ENCODE assay signal across 17 cellular contexts in genomic region chr7:36870625-36871354, GRCh38.
DNase-seq lines count a peak whose midpoint lies in the region; ATAC-seq and TF ChIP-seq lines count a peak whose summit lies in the region.
"Had no signal": no experiment of that assay in that cellular context is flagged by ENCODE, and none has a peak within 500 bp of the region (broad histone marks: within the 10 kb centered on the region; RNA-seq: fewer than 3 reads in every experiment).

No MANE protein-coding gene starts in this region.

- WGBS in ovary, 3 donors = 94 to 100% (median 100%) methylated on average over 1 of the region's 1 CpG

- no peak for TF ChIP-seq CTCF in VCaP (conservative IDR thresholded peaks at IDR 0.05)
- no peak for TF ChIP-seq CTCF in ovary (IDR thresholded peaks at IDR 0.05)

- TF ChIP-seq POLR2A in ovary (IDR thresholded peaks at IDR 0.05) (no peak), GM18505 (IDR thresholded peaks at IDR 0.05; ENCODE audit: borderline replicate concordance, extremely low read depth, insufficient read depth, insufficient read length) (no peak)

- intact Hi-C loops in activated naive CD4-positive, alpha-beta T cell treated with anti-CD3 and anti-CD28 coated beads for 36 hours (cut with micrococcal nuclease) = no loop called here
- intact Hi-C loops in ovary (cut with DNase I) = no loop called here

- peak overlapping the region; percentile 27 for H3K27ac Mint-ChIP-seq in T-helper 2 cell treated with Interferon-gamma antibody and Interleukin-4, amounts not matched to agents 5 μg/mL and 100 μg/mL, for 36 hours
- H3K27ac Mint-ChIP-seq in activated naive CD4-positive, alpha-beta T cell treated with anti-CD3 and anti-CD28 coated beads, Interleukin-2, amount 50 U/mL, for 72 hours = peak overlapping the region; percentile 21 to 37
- H3K27ac Mint-ChIP-seq in activated naive CD4-positive, alpha-beta T cell treated with anti-CD3 and anti-CD28 coated beads for 36 hours = no peak overlapping the region
- peak overlapping the region; percentile 17 to 82 for H3K27ac Mint-ChIP-seq in natural killer cell treated with Interleukin-12 subunit alpha and Interleukin-12 subunit beta and Interleukin-15 and Interleukin-18, amount 100 ng/mL, for 72 hours

- H3K9me3 ChIP-seq in ovary = no peaks in the 10 kb centered on the region
- H3K9me3 ChIP-seq: BLaER1 had no signal

- H3K27me3 ChIP-seq in ovary = no peaks in the 10 kb centered on the region
- H3K27me3 ChIP-seq: BLaER1 had no signal

- H3K4me1 Mint-ChIP-seq in T-helper 2 cell treated with Interferon-gamma antibody and Interleukin-4, amounts not matched to agents 5 μg/mL and 100 μg/mL, for 36 hours (ENCODE audit: low read depth) = peaks cover 30% of the 10 kb centered on the region
- no peaks in the 10 kb centered on the region for H3K4me1 Mint-ChIP-seq in activated naive CD4-positive, alpha-beta T cell treated with anti-CD3 and anti-CD28 coated beads for 36 hours (ENCODE audit: low read depth)
- H3K4me1 Mint-ChIP-seq in natural killer cell treated with Interleukin-12 subunit alpha and Interleukin-12 subunit beta and Interleukin-15 and Interleukin-18, amount 100 ng/mL, for 72 hours (ENCODE audit: low read depth in 2 of 2) = peaks cover 70 to 74% of the 10 kb centered on the region in 2 donors

- no peak for TF ChIP-seq EP300 in ovary (IDR thresholded peaks at IDR 0.05)

- DNase-seq in T-helper 2 cell treated with Interferon-gamma antibody and Interleukin-4, amounts not matched to agents 5 μg/mL and 100 μg/mL, for 36 hours (ENCODE audit: low spot score) = no peak
- no peak for DNase-seq in T-helper 2 cell
- DNase-seq in activated naive CD4-positive, alpha-beta T cell treated with anti-CD3 and anti-CD28 coated beads, Interleukin-2, amount 50 U/mL, for 72 hours (ENCODE audit: low spot score in 2 of 2) = no peak
- no peak for DNase-seq in activated naive CD4-positive, alpha-beta T cell treated with anti-CD3 and anti-CD28 coated beads for 36 hours
- no peak for DNase-seq in natural killer cell treated with Interleukin-12 subunit alpha and Interleukin-12 subunit beta and Interleukin-15 and Interleukin-18, amount 100 ng/mL, for 72 hours (ENCODE audit: low spot score)
- DNase-seq in ovary = no peak
- DNase-seq: 8988T, DMS79 treated with DMSO at 0.1 percent for 48 hours, GM23248, HCEC 1CT, NCI-H187, NCI-H345, NCI-H69 had no signal

- H3K36me3 ChIP-seq in ovary = no peaks in the 10 kb centered on the region

- no peak overlapping the region for H3K4me3 Mint-ChIP-seq in T-helper 2 cell treated with Interferon-gamma antibody and Interleukin-4, amounts not matched to agents 5 μg/mL and 100 μg/mL, for 36 hours
- H3K4me3 Mint-ChIP-seq in activated naive CD4-positive, alpha-beta T cell treated with anti-CD3 and anti-CD28 coated beads for 36 hours = no peak overlapping the region
- H3K4me3 Mint-ChIP-seq in natural killer cell treated with Interleukin-12 subunit alpha and Interleukin-12 subunit beta and Interleukin-15 and Interleukin-18, amount 100 ng/mL, for 72 hours = peak overlapping the region; percentile 35

- CTCF ChIA-PET in activated naive CD4-positive, alpha-beta T cell treated with anti-CD3 and anti-CD28 coated beads for 36 hours (lab: Charles Lee) = interaction anchor here (0.6 kb wide), 1 partner anchor 639 kb away, joined by 3 read pairs; no protein-coding TSS in a partner anchor

- H3K4me1 ChIP-seq in ovary (ENCODE audit: insufficient read depth) = no peaks in the 10 kb centered on the region
- H3K4me1 ChIP-seq: BLaER1 had no signal

- ATAC-seq in activated naive CD4-positive, alpha-beta T cell treated with anti-CD3 and anti-CD28 coated beads, Interleukin-2, amount 50 U/mL, for 72 hours = peak in 1 of 2 donors; percentile 34
- ATAC-seq in natural killer cell treated with Interleukin-12 subunit alpha and Interleukin-12 subunit beta and Interleukin-15 and Interleukin-18, amount 100 ng/mL, for 72 hours = peak; percentile 62 to 82
- ATAC-seq in GM18505 (IDR thresholded peaks at IDR 0.05; ENCODE audit: unreplicated experiment) = no peak
- ATAC-seq: K562 had no signal

- H3K27ac ChIP-seq in VCaP = peak overlapping the region; percentile 15
- no peak overlapping the region for H3K27ac ChIP-seq in ovary
- H3K27ac ChIP-seq: BLaER1, GM23248 had no signal

- peaks cover 85% of the 10 kb centered on the region for H3K36me3 Mint-ChIP-seq in T-helper 2 cell treated with Interferon-gamma antibody and Interleukin-4, amounts not matched to agents 5 μg/mL and 100 μg/mL, for 36 hours (ENCODE audit: low read depth)
- peaks cover 44 to 58% of the 10 kb centered on the region in 2 donors for H3K36me3 Mint-ChIP-seq in activated naive CD4-positive, alpha-beta T cell treated with anti-CD3 and anti-CD28 coated beads, Interleukin-2, amount 50 U/mL, for 72 hours
- H3K36me3 Mint-ChIP-seq in activated naive CD4-positive, alpha-beta T cell treated with anti-CD3 and anti-CD28 coated beads for 36 hours (ENCODE audit: low read depth) = peaks cover 54% of the 10 kb centered on the region
- peaks cover 36% of the 10 kb centered on the region for H3K36me3 Mint-ChIP-seq in natural killer cell treated with Interleukin-12 subunit alpha and Interleukin-12 subunit beta and Interleukin-15 and Interleukin-18, amount 100 ng/mL, for 72 hours

- H3K9me3 Mint-ChIP-seq in T-helper 2 cell treated with Interferon-gamma antibody and Interleukin-4, amounts not matched to agents 5 μg/mL and 100 μg/mL, for 36 hours = no peaks in the 10 kb centered on the region
- H3K9me3 Mint-ChIP-seq in activated naive CD4-positive, alpha-beta T cell treated with anti-CD3 and anti-CD28 coated beads, Interleukin-2, amount 50 U/mL, for 72 hours = no peaks in the 10 kb centered on the region
- H3K9me3 Mint-ChIP-seq in activated naive CD4-positive, alpha-beta T cell treated with anti-CD3 and anti-CD28 coated beads for 36 hours = no peaks in the 10 kb centered on the region
- H3K9me3 Mint-ChIP-seq in natural killer cell treated with Interleukin-12 subunit alpha and Interleukin-12 subunit beta and Interleukin-15 and Interleukin-18, amount 100 ng/mL, for 72 hours = no peaks in the 10 kb centered on the region

- H3K27me3 Mint-ChIP-seq in T-helper 2 cell treated with Interferon-gamma antibody and Interleukin-4, amounts not matched to agents 5 μg/mL and 100 μg/mL, for 36 hours (ENCODE audit: low read depth) = no peaks in the 10 kb centered on the region
- H3K27me3 Mint-ChIP-seq in activated naive CD4-positive, alpha-beta T cell treated with anti-CD3 and anti-CD28 coated beads for 36 hours (ENCODE audit: low read depth) = no peaks in the 10 kb centered on the region
- H3K27me3 Mint-ChIP-seq in natural killer cell treated with Interleukin-12 subunit alpha and Interleukin-12 subunit beta and Interleukin-15 and Interleukin-18, amount 100 ng/mL, for 72 hours = no peaks in the 10 kb centered on the region

- no peak overlapping the region for H3K4me3 ChIP-seq in ovary
- H3K4me3 ChIP-seq: BLaER1, GM23248, K562 had no signal
